10 cellular contexts compared by ENCODE assay signal in the genomic region with DNA sequence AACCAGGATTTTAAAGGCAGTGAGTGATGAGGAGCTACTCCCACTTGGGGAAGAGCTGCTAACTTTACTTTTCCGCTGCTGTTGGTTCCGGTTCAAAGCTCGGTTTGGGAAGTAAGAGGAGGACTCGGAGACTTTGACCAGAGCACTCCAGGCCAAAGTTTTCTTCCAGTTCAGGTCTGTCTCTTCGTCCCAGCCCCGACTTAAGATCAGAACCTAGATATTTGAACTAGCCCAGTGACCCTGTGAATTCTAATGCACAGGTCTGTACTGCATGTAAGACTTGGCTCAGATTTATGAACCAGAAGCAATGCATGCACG. TPM values are rescaled to one million over a fixed set of nuclear protein-coding genes. Genes with fewer than 3 reads are reported as not detected.
DNase-seq lines count a peak whose midpoint lies in the region; ATAC-seq and TF ChIP-seq lines count a peak whose summit lies in the region.
"Had no signal": no experiment of that assay in that cellular context is flagged by ENCODE, and none has a peak within 500 bp of the region (broad histone marks: within the 10 kb centered on the region; RNA-seq: fewer than 3 reads in every experiment).

No MANE protein-coding gene starts in this region.

- no peak for ATAC-seq in activated CD4-positive, CD25-positive, alpha-beta regulatory T cell treated with anti-CD3 and anti-CD28 coated beads, Interleukin-2, amount 50 U/mL, for 24 hours
- ATAC-seq in HG02763 (IDR thresholded peaks at IDR 0.05; ENCODE audit: unreplicated experiment) = no peak
- ATAC-seq in HG03045 (IDR thresholded peaks at IDR 0.05; ENCODE audit: unreplicated experiment) = no peak
- ATAC-seq in activated CD4-positive, alpha-beta T cell treated with anti-CD3 and anti-CD28 coated beads for 36 hours = no peak
- ATAC-seq: HCT116 had no signal

- H3K9me3 ChIP-seq in Peyer's patch = no peaks in the 10 kb centered on the region
- H3K9me3 ChIP-seq in testis = no peaks in the 10 kb centered on the region

- H3K27ac ChIP-seq in Peyer's patch (peak overlapping the region; percentile 65 to 95 (median 86)), testis (peak overlapping the region; percentile 86 to 92)

- H3K36me3 ChIP-seq in Peyer's patch = no peaks in the 10 kb centered on the region
- H3K36me3 ChIP-seq in testis (ENCODE audit: low read depth, missing control alignments) = no peaks in the 10 kb centered on the region

- H3K4me1 ChIP-seq in Peyer's patch (peaks cover 0 to 25% (median 0%) of the 10 kb centered on the region in 4 donors), testis (no peaks in the 10 kb centered on the region)

- H3K27ac Mint-ChIP-seq in mesothelial cell of epicardium = peak overlapping the region; percentile 95
- H3K27ac Mint-ChIP-seq in activated CD4-positive, alpha-beta T cell treated with anti-CD3 and anti-CD28 coated beads for 36 hours = no peak overlapping the region

- H3K4me3 ChIP-seq in Peyer's patch (peak overlapping the region; percentile 47 to 79 (median 63)), epithelial cell of proximal tubule (ENCODE audit: low read depth, low read length) (peak overlapping the region; percentile 80), testis (peak overlapping the region; percentile 77 to 84)

- no peaks in the 10 kb centered on the region for H3K9me3 Mint-ChIP-seq in mesothelial cell of epicardium
- no peaks in the 10 kb centered on the region for H3K9me3 Mint-ChIP-seq in activated CD4-positive, alpha-beta T cell treated with anti-CD3 and anti-CD28 coated beads for 36 hours (ENCODE audit: low read depth)

- POLR2A ChIA-PET in activated CD4-positive, alpha-beta T cell treated with anti-CD3 and anti-CD28 coated beads for 36 hours (lab: Charles Lee) = no interaction called here

- intact Hi-C loops in testis (cut with DNase I; ENCODE audit: low total_unique reads) = no loop called here
- intact Hi-C loops in activated CD4-positive, alpha-beta T cell treated with anti-CD3 and anti-CD28 coated beads for 36 hours (cut with DNase I, micrococcal nuclease) = loop anchor here in 1 of 2 experiments (5.0 kb wide), 1 partner anchor 113 kb away; no protein-coding TSS in a partner anchor

- peaks cover 59% of the 10 kb centered on the region for H3K4me1 Mint-ChIP-seq in mesothelial cell of epicardium
- peaks cover 14% of the 10 kb centered on the region for H3K4me1 Mint-ChIP-seq in activated CD4-positive, alpha-beta T cell treated with anti-CD3 and anti-CD28 coated beads for 36 hours

- no peaks in the 10 kb centered on the region for H3K27me3 Mint-ChIP-seq in mesothelial cell of epicardium (ENCODE audit: low read depth)
- peaks cover 67% of the 10 kb centered on the region for H3K27me3 Mint-ChIP-seq in activated CD4-positive, alpha-beta T cell treated with anti-CD3 and anti-CD28 coated beads for 36 hours

- TF ChIP-seq POLR2A in Peyer's patch (IDR thresholded peaks at IDR 0.05) = no peak
- TF ChIP-seq POLR2A in testis (IDR thresholded peaks at IDR 0.05) = no peak

- TF ChIP-seq CTCF in Peyer's patch (IDR thresholded peaks at IDR 0.05) = no peak
- no peak for TF ChIP-seq CTCF in epithelial cell of proximal tubule (conservative IDR thresholded peaks at IDR 0.05; ENCODE audit: low read depth, low read length)
- no peak for TF ChIP-seq CTCF in mesothelial cell of epicardium (IDR thresholded peaks at IDR 0.05; ENCODE audit: unreplicated experiment)
- no peak for TF ChIP-seq CTCF in testis (IDR thresholded peaks at IDR 0.05)

- H3K4me3 Mint-ChIP-seq in mesothelial cell of epicardium = peak overlapping the region; percentile 91
- H3K4me3 Mint-ChIP-seq in activated CD4-positive, alpha-beta T cell treated with anti-CD3 and anti-CD28 coated beads for 36 hours = no peak overlapping the region

- CTCF ChIA-PET in activated CD4-positive, alpha-beta T cell treated with anti-CD3 and anti-CD28 coated beads for 36 hours (lab: Charles Lee) = no interaction called here

- no peak for DNase-seq in Peyer's patch
- no peak for DNase-seq in epithelial cell of proximal tubule (ENCODE audit: low read depth)
- no peak for DNase-seq in mesothelial cell of epicardium (ENCODE audit: low spot score in 2 of 2, unreplicated experiment in 2 of 2)
- DNase-seq in testis = no peak
- DNase-seq in activated CD4-positive, alpha-beta T cell treated with anti-CD3 and anti-CD28 coated beads for 36 hours = no peak
- DNase-seq: NCI-H187 treated with DMSO at 0.1 percent for 48 hours had no signal

- peaks cover 5% of the 10 kb centered on the region for H3K36me3 Mint-ChIP-seq in mesothelial cell of epicardium
- H3K36me3 Mint-ChIP-seq in activated CD4-positive, alpha-beta T cell treated with anti-CD3 and anti-CD28 coated beads for 36 hours (ENCODE audit: low read depth) = no peaks in the 10 kb centered on the region

- H3K27me3 ChIP-seq in Peyer's patch (no peaks in the 10 kb centered on the region), testis (no peaks in the 10 kb centered on the region)

- WGBS in testis, 2 donors = 14 to 23% methylated on average over 5 to 7 of the region's 7 CpGs

RNA-seq across cellular contexts. Expression of a gene that starts 2.0 kb away (rescaled TPM):
- 100 to 1,000 TPM in 2 of 4 donors, 10 to 100 TPM in 2; 56.6 to 139 (median 89.1) TPM for total RNA-seq in Peyer's patch
- 513 and 728 TPM in 2 replicates for total RNA-seq in epithelial cell of proximal tubule
- total RNA-seq in mesothelial cell of epicardium = 432 to 469 TPM (median 449 TPM) in 3 replicates
- 10 to 100 TPM; 81.0 to 89.9 TPM for total RNA-seq in testis
- 69.1 TPM for polyA plus RNA-seq in testis (ENCODE audit: insufficient read depth, low read depth, low replicate concordance)
- not detected for total RNA-seq in activated CD4-positive, alpha-beta T cell treated with anti-CD3 and anti-CD28 coated beads for 36 hours

RNA-seq across cellular contexts. Expression of a gene that starts 2.2 kb away (rescaled TPM):
- 10 to 100 TPM; 28.0 to 69.3 (median 36.3) TPM for total RNA-seq in Peyer's patch
- 426 and 547 TPM in 2 replicates for total RNA-seq in epithelial cell of proximal tubule
- 341 to 362 TPM (median 347 TPM) in 3 replicates for total RNA-seq in mesothelial cell of epicardium
- 10 to 100 TPM; 35.5 to 39.0 TPM for total RNA-seq in testis
- 43.0 TPM for polyA plus RNA-seq in testis (ENCODE audit: insufficient read depth, low read depth, low replicate concordance)
- under 1 TPM in 1 of 2 experiments, not detected in 1; 0.14 TPM for total RNA-seq in activated CD4-positive, alpha-beta T cell treated with anti-CD3 and anti-CD28 coated beads for 36 hours

Comparison
In these comparisons a context has a peak if more than half of its experiments do, and no peak if none do; other contexts are left out.
1. RNA of a gene that starts 2.0 kb away (total RNA-seq): 513 to 728 TPM in epithelial cell of proximal tubule, 432 to 469 TPM in mesothelial cell of epicardium, 56.6 to 139 TPM in Peyer's patch and 81.0 to 89.9 TPM in testis; not detected in activated CD4-positive, alpha-beta T cell treated with anti-CD3 and anti-CD28 coated beads for 36 hours; every median in the first group is over 10 times any median in the second.
2. RNA of a gene that starts 2.2 kb away (total RNA-seq): 426 to 547 TPM in epithelial cell of proximal tubule, 341 to 362 TPM in mesothelial cell of epicardium, 28.0 to 69.3 TPM in Peyer's patch and 35.5 to 39.0 TPM in testis; 0.14 TPM in activated CD4-positive, alpha-beta T cell treated with anti-CD3 and anti-CD28 coated beads for 36 hours; every median in the first group is over 10 times any median in the second.
3. Peak in every context shown above with its lines, with median percentiles within 50 percentile points of each other: H3K4me3 ChIP-seq.